1 cellular context compared by ENCODE assay signal in genomic region chr15:88894819-88895767, GRCh38.
TF ChIP-seq lines count a peak whose summit lies in the region.

Gene HAPLN3 (minus strand): TSS chr15:88895544. CDS start chr15:88887298, 8,246 bp downstream.

TF ChIP-seq in HEK293, 187 proteins besides CTCF, POLR2A, EP300 and RAD21 (continued from another document):
- TF ChIP-seq ZFHX2 (tag by site-specific recombination; conservative IDR thresholded peaks at IDR 0.05) (peak; percentile 60), ZBTB6 (tag by site-specific recombination; IDR thresholded peaks at IDR 0.05) (no peak), ZBTB26 (tag by site-specific recombination; optimal IDR thresholded peaks at IDR 0.05) (peak; percentile 56), PRDM10 (tag by site-specific recombination; IDR thresholded peaks at IDR 0.05) (peak; percentile 48), ZBTB17 (tag by site-specific recombination; IDR thresholded peaks at IDR 0.05) (no peak), KLF1 (tag by site-specific recombination; IDR thresholded peaks at IDR 0.05) (no peak), KLF9 (tag by site-specific recombination; IDR thresholded peaks at IDR 0.05; ENCODE audit: low read depth) (no peak), ZFP69B (tag by site-specific recombination; IDR thresholded peaks at IDR 0.05) (peak; percentile 42; the same call in 1 of the 2 replicates), ZNF530 (tag by site-specific recombination; IDR thresholded peaks at IDR 0.05; ENCODE audit: low read depth) (no peak), HOXD13 (CRISPR knock-in tag; IDR thresholded peaks at IDR 0.05; ENCODE audit: borderline replicate concordance) (no peak), SCRT1 (tag by site-specific recombination; IDR thresholded peaks at IDR 0.05; ENCODE audit: borderline replicate concordance) (no peak), ZBTB20 (tag by site-specific recombination; IDR thresholded peaks at IDR 0.05) (peak; percentile 97), ZBTB48 (tag by site-specific recombination; IDR thresholded peaks at IDR 0.05) (peak; percentile 80; the same call in 1 of the 2 replicates), ZNF692 (tag by site-specific recombination; IDR thresholded peaks at IDR 0.05) (peak; percentile 59; the same call in 1 of the 2 replicates), ZNF324 (tag by site-specific recombination; IDR thresholded peaks at IDR 0.05) (no peak), ZIC2 (tag by site-specific recombination; IDR thresholded peaks at IDR 0.05) (peak; percentile 54; the same call in 1 of the 2 replicates), ZNF473 (tag by site-specific recombination; IDR thresholded peaks at IDR 0.05) (no peak), ZNF610 (tag by site-specific recombination; IDR thresholded peaks at IDR 0.05; ENCODE audit: borderline replicate concordance) (no peak), ZNF24 (tag by site-specific recombination; IDR thresholded peaks at IDR 0.05) (no peak), ZNF335 (tag by site-specific recombination; conservative IDR thresholded peaks at IDR 0.05) (peak; percentile 68; the same call in 1 of the 2 replicates), SP3 (tag by site-specific recombination; IDR thresholded peaks at IDR 0.05) (peak; percentile 32; the same call in 1 of the 2 replicates), BCL11A (tag by site-specific recombination; IDR thresholded peaks at IDR 0.05; ENCODE audit: low read depth) (no peak; the same call in 1 of the 2 replicates), ZBTB8A (tag by site-specific recombination; IDR thresholded peaks at IDR 0.05) (peak; percentile 75), ZNF600 (tag by site-specific recombination; IDR thresholded peaks at IDR 0.05) (no peak), ZNF302 (tag by site-specific recombination; IDR thresholded peaks at IDR 0.05; ENCODE audit: low read depth) (no peak), PBX3 (CRISPR knock-in tag; IDR thresholded peaks at IDR 0.05) (no peak), ZNF549 (tag by site-specific recombination; IDR thresholded peaks at IDR 0.05) (no peak), ZNF501 (tag by site-specific recombination; IDR thresholded peaks at IDR 0.05) (no peak), BCL11B (tag by site-specific recombination; IDR thresholded peaks at IDR 0.05; ENCODE audit: low read depth) (no peak), SP2 (tag by site-specific recombination; IDR thresholded peaks at IDR 0.05) (peak; percentile 31; the same call in 1 of the 2 replicates), KLF8 (tag by site-specific recombination; IDR thresholded peaks at IDR 0.05) (no peak), ZNF621 (tag by site-specific recombination; IDR thresholded peaks at IDR 0.05) (no peak), ZNF10 (tag by site-specific recombination; IDR thresholded peaks at IDR 0.05) (no peak), ZNF510 (tag by site-specific recombination; IDR thresholded peaks at IDR 0.05; ENCODE audit: insufficient replicate concordance) (no peak), ZNF544 (tag by site-specific recombination; IDR thresholded peaks at IDR 0.05) (no peak), KLF10 (tag by site-specific recombination; IDR thresholded peaks at IDR 0.05) (no peak), ZNF792 (tag by site-specific recombination; IDR thresholded peaks at IDR 0.05) (no peak), PRDM1 (tag by site-specific recombination; IDR thresholded peaks at IDR 0.05) (no peak), ZNF426 (tag by site-specific recombination; IDR thresholded peaks at IDR 0.05) (no peak), ZNF777 (tag by site-specific recombination; IDR thresholded peaks at IDR 0.05; ENCODE audit: borderline replicate concordance) (peak; percentile 64; the same call in 1 of the 2 replicates), ZNF843 (tag by site-specific recombination; IDR thresholded peaks at IDR 0.05) (no peak), ZNF211 (tag by site-specific recombination; IDR thresholded peaks at IDR 0.05; ENCODE audit: low read depth) (no peak), ZNF169 (tag by site-specific recombination; IDR thresholded peaks at IDR 0.05) (no peak)
